ENCODE assay signal across 8 cellular contexts in genomic region chr3:128846501-128846900, GRCh38. TPM values are rescaled to one million over a fixed set of nuclear protein-coding genes. Genes with fewer than 3 reads are reported as not detected.
DNase-seq lines count a peak whose midpoint lies in the region; ATAC-seq, FAIRE-seq and TF ChIP-seq lines count a peak whose summit lies in the region.

No MANE protein-coding gene starts in this region.

- H3K27ac ChIP-seq in RWPE1 = peak overlapping the region; percentile 53; the same call in 1 of the 2 replicates
- H3K27ac ChIP-seq in skeletal muscle tissue (ENCODE audit: low read depth, low read length) = peak overlapping the region; percentile 74
- H3K27ac ChIP-seq in kidney (ENCODE audit: low read depth in 2 of 2, low read length in 2 of 2) = no peak overlapping the region

- ATAC-seq in esophagus mucosa = peak; percentile 11

- H3K4me3 ChIP-seq in skeletal muscle tissue (ENCODE audit: low read length in 3 of 3) (peak overlapping the region in 1 of 3 donors; percentile 13), kidney (ENCODE audit: low read length in 2 of 2) (no peak overlapping the region)

- CTCF ChIA-PET in RWPE1 (lab: Yijun Ruan, JAX) = interaction anchor here (0.6 to 1.4 kb wide), 6 partner anchors 10 to 422 kb away, joined by 3 to 7 read pairs (median 4); no protein-coding TSS in a partner anchor

- TF ChIP-seq CTCF in GM13977 (IDR thresholded peaks at IDR 0.05; ENCODE audit: extremely low read depth, insufficient read depth, missing control alignments) (no peak), RWPE1 (conservative IDR thresholded peaks at IDR 0.05; ENCODE audit: low read depth) (no peak), kidney (IDR thresholded peaks at IDR 0.05; ENCODE audit: borderline replicate concordance, extremely low read depth, insufficient read depth) (no peak)

- peak; percentile 16 for DNase-seq in GM13977 (ENCODE audit: low spot score)
- DNase-seq in RWPE1 (ENCODE audit: low spot score) = no peak
- DNase-seq in kidney = no peak
- no peak for DNase-seq in NCI-H2107 (lab: John Stamatoyannopoulos, UW)
- DNase-seq in NCI-H2029 (lab: John Stamatoyannopoulos, UW) = no peak
- DNase-seq in NCI-H146 (lab: John Stamatoyannopoulos, UW) = no peak

- FAIRE-seq in kidney (lab: Jason Lieb, UNC) = no peak

- POLR2A ChIA-PET in RWPE1 (lab: Yijun Ruan, JAX; ENCODE audit: low non-redundant PET) = no interaction called here

- in situ Hi-C loops in GM13977 (cut with MboI; ENCODE audit: low pct_unique_long_range_greater_than_20kb, low sequenced_read_pairs, unreplicated experiment) = no loop called here

- H3K36me3 ChIP-seq in skeletal muscle tissue (ENCODE audit: control insufficient read depth in 3 of 3, insufficient read depth in 3 of 3, low read length in 3 of 3) = no peaks in the 10 kb centered on the region
- H3K36me3 ChIP-seq in kidney (ENCODE audit: control insufficient read depth in 1 of 2, insufficient read depth in 2 of 2, low read length in 2 of 2) = no peaks in the 10 kb centered on the region

- intact Hi-C loops in kidney (cut with DNase I) = no loop called here

- no peaks in the 10 kb centered on the region for H3K9me3 ChIP-seq in skeletal muscle tissue (ENCODE audit: control insufficient read depth in 3 of 3, low read length in 3 of 3)
- H3K9me3 ChIP-seq in kidney (ENCODE audit: control insufficient read depth in 1 of 2, low read length in 2 of 2) = no peaks in the 10 kb centered on the region

- H3K27me3 ChIP-seq in skeletal muscle tissue (ENCODE audit: control insufficient read depth in 3 of 3, insufficient read depth in 3 of 3, low read length in 3 of 3) = no peaks in the 10 kb centered on the region

- peak overlapping the region in 2 of 3 donors; percentile 69 to 89 for H3K9ac ChIP-seq in skeletal muscle tissue (ENCODE audit: low read depth in 1 of 3, low read length in 3 of 3)
- peak overlapping the region in 1 of 2 donors; percentile 19 for H3K9ac ChIP-seq in kidney (ENCODE audit: low read length in 2 of 2)

- peaks cover 6 to 15% (median 11%) of the 10 kb centered on the region in 3 donors for H3K4me1 ChIP-seq in skeletal muscle tissue (ENCODE audit: control insufficient read depth in 3 of 3, insufficient read depth in 3 of 3, low read length in 3 of 3)
- no peaks in the 10 kb centered on the region for H3K4me1 ChIP-seq in kidney (ENCODE audit: control insufficient read depth in 1 of 2, insufficient read depth in 1 of 2, low read depth in 1 of 2, low read length in 2 of 2)

RNA-seq across cellular contexts. Expression of gene ACAD9, which starts 32.9 kb away (rescaled TPM):
- total RNA-seq in esophagus mucosa (34.7 TPM), skeletal muscle tissue (32.9 TPM), kidney (50.2 TPM)
- 36.2 TPM for polyA plus RNA-seq in kidney (ENCODE audit: insufficient read depth, low read depth, low replicate concordance)

Comparison
In these comparisons a context has a peak if more than half of its experiments do, and no peak if none do; other contexts are left out.
1. H3K27ac ChIP-seq: peak in RWPE1 (single experiment) and skeletal muscle tissue (single experiment); none in kidney (0 of 2).